In the genomic region with DNA sequence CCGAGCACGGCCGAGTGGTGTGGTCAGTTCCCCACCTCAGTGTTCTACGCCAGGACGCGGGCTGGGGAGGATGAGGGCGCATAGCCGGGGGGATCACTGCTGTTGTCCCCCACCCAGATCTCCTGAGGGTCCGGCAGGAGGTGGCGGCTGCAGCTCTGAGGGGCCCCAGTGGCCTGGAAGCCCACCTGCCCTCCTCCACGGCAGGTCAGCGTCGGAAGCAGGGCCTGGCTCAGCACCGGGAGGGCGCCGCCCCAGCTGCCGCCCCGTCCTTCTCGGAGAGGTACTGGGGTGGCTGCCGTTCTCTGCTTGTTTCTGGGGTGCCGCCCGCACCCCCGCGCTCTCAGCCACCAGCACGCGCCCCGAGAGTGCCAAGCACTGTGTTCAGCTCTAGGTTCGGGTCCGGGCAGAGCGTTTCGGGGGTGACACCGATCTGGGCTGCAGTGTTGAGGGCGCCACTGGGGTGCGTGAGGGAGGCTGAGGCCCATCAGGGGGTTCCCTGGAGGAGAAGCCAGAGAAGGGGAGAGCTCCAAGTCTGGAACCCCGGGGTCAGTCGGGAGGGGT, we compare ENCODE assay signal across 9 cellular contexts. TPM values are rescaled to one million over a fixed set of nuclear protein-coding genes. Genes with fewer than 3 reads are reported as not detected.
DNase-seq lines count a peak whose midpoint lies in the region; ATAC-seq, FAIRE-seq and TF ChIP-seq lines count a peak whose summit lies in the region.
"Had no signal": no experiment of that assay in that cellular context is flagged by ENCODE, and none has a peak within 500 bp of the region (broad histone marks: within the 10 kb centered on the region; RNA-seq: fewer than 3 reads in every experiment).

No MANE protein-coding gene starts in this region.

- H3K27me3 Mint-ChIP-seq in activated T-helper 1 cell treated with anti-CD3 and anti-CD28 coated beads, Interleukin-12 subunit alpha, Interleukin-12 subunit beta, Interleukin-2, Interleukin-4 antibody, amounts not matched to agents 30 ng/mL and 10 ng/mL and 1 ng/mL, durations not matched to agents 14 hours and 24 hours and 36 hours (ENCODE audit: insufficient read depth): peaks cover 30% of the 10 kb centered on the region

- H3K4me1 ChIP-seq in keratinocyte (ENCODE audit: control insufficient read depth, extremely low read depth, insufficient read depth, low read length) (peaks cover 11% of the 10 kb centered on the region), thoracic aorta (ENCODE audit: control insufficient read depth in 1 of 2, low read depth in 2 of 2) (peaks cover 22 to 34% of the 10 kb centered on the region in 2 donors)

- peak; percentile 65 for DNase-seq in activated CD8-positive, alpha-beta memory T cell treated with anti-CD3 and anti-CD28 coated beads, Interleukin-2, amount 50 U/mL, for 48 hours
- DNase-seq in activated CD8-positive, alpha-beta memory T cell treated with anti-CD3 and anti-CD28 coated beads for 24 hours: no peak
- no peak for DNase-seq in activated T-helper 1 cell treated with anti-CD3 and anti-CD28 coated beads, Interleukin-12 subunit alpha, Interleukin-12 subunit beta, Interleukin-2, Interleukin-4 antibody, amounts not matched to agents 30 ng/mL and 10 ng/mL and 1 ng/mL, durations not matched to agents 14 hours and 24 hours and 36 hours (ENCODE audit: low spot score)
- no peak for DNase-seq in keratinocyte (ENCODE audit: low read depth, low spot score)
- no peak for DNase-seq in thoracic aorta (ENCODE audit: low spot score)
- DNase-seq in islet precursor cell: no peak
- DNase-seq in head of caudate nucleus: no peak

- peaks cover 12% of the 10 kb centered on the region for H3K36me3 Mint-ChIP-seq in activated T-helper 1 cell treated with anti-CD3 and anti-CD28 coated beads, Interleukin-12 subunit alpha, Interleukin-12 subunit beta, Interleukin-2, Interleukin-4 antibody, amounts not matched to agents 30 ng/mL and 10 ng/mL and 1 ng/mL, durations not matched to agents 14 hours and 24 hours and 36 hours (ENCODE audit: low read depth)

- H3K9me1 ChIP-seq in keratinocyte (ENCODE audit: control insufficient read depth, extremely low read depth, insufficient read depth, low read length): no peaks in the 10 kb centered on the region

- peak overlapping the region; percentile 62 for H3K4me3 Mint-ChIP-seq in activated T-helper 1 cell treated with anti-CD3 and anti-CD28 coated beads, Interleukin-12 subunit alpha, Interleukin-12 subunit beta, Interleukin-2, Interleukin-4 antibody, amounts not matched to agents 30 ng/mL and 10 ng/mL and 1 ng/mL, durations not matched to agents 14 hours and 24 hours and 36 hours

- H3K4me3 ChIP-seq in keratinocyte (ENCODE audit: control insufficient read depth in 2 of 3, extremely low read depth in 1 of 3, insufficient read depth in 2 of 3, low read depth in 1 of 3, low read length in 3 of 3): peak overlapping the region in 2 of 3 experiments; percentile 32 to 64
- peak overlapping the region; percentile 66 for H3K4me3 ChIP-seq in thoracic aorta

- dilution Hi-C loops in keratinocyte (cut with MboI; ENCODE audit: extremely low pct_ligation_motif_present, low sequenced_read_pairs): no loop called here

- no peak overlapping the region for H2AFZ ChIP-seq in keratinocyte (ENCODE audit: control insufficient read depth, low read length)

- no peak overlapping the region for H3K27ac Mint-ChIP-seq in activated T-helper 1 cell treated with anti-CD3 and anti-CD28 coated beads, Interleukin-12 subunit alpha, Interleukin-12 subunit beta, Interleukin-2, Interleukin-4 antibody, amounts not matched to agents 30 ng/mL and 10 ng/mL and 1 ng/mL, durations not matched to agents 14 hours and 24 hours and 36 hours

- H4K20me1 ChIP-seq in keratinocyte (ENCODE audit: control insufficient read depth, extremely low read depth, insufficient read depth, low read length): no peaks in the 10 kb centered on the region

- H3K4me1 Mint-ChIP-seq in activated T-helper 1 cell treated with anti-CD3 and anti-CD28 coated beads, Interleukin-12 subunit alpha, Interleukin-12 subunit beta, Interleukin-2, Interleukin-4 antibody, amounts not matched to agents 30 ng/mL and 10 ng/mL and 1 ng/mL, durations not matched to agents 14 hours and 24 hours and 36 hours (ENCODE audit: low read depth): peaks cover 4% of the 10 kb centered on the region

- no peaks in the 10 kb centered on the region for H3K9me3 Mint-ChIP-seq in activated T-helper 1 cell treated with anti-CD3 and anti-CD28 coated beads, Interleukin-12 subunit alpha, Interleukin-12 subunit beta, Interleukin-2, Interleukin-4 antibody, amounts not matched to agents 30 ng/mL and 10 ng/mL and 1 ng/mL, durations not matched to agents 14 hours and 24 hours and 36 hours

- peak overlapping the region; percentile 4 for H3K9ac ChIP-seq in keratinocyte (ENCODE audit: control insufficient read depth, extremely low read depth, insufficient read depth, low read length)

- TF ChIP-seq CTCF in keratinocyte (optimal IDR thresholded peaks at IDR 0.05 in 1 of 3, IDR thresholded peaks at IDR 0.05 in 1 of 3, conservative IDR thresholded peaks at IDR 0.05 in 1 of 3; ENCODE audit: extremely low read depth in 1 of 3, insufficient read depth in 2 of 3, low read length in 3 of 3) (no peak), thoracic aorta (IDR thresholded peaks at IDR 0.05) (no peak)

- FAIRE-seq in keratinocyte (lab: Jason Lieb, UNC): no peak

- peak overlapping the region; percentile 69 for H3K4me2 ChIP-seq in keratinocyte (ENCODE audit: control insufficient read depth, extremely low read depth, insufficient read depth, low read depth, low read length)

- peaks cover 62% of the 10 kb centered on the region for H3K27me3 ChIP-seq in keratinocyte (ENCODE audit: control insufficient read depth, extremely low read depth, insufficient read depth, low read length)
- H3K27me3 ChIP-seq in thoracic aorta (replicated peaks; ENCODE audit: insufficient read depth): peaks cover 6% of the 10 kb centered on the region

- H3K27ac ChIP-seq in keratinocyte (ENCODE audit: control insufficient read depth, insufficient read depth, low read length) (no peak overlapping the region), thoracic aorta (peak overlapping the region in 1 of 2 donors; percentile 36)

- H3K9me3 ChIP-seq in keratinocyte (ENCODE audit: control insufficient read depth, low read depth, low read length): no peaks in the 10 kb centered on the region
- H3K9me3 ChIP-seq in thoracic aorta: no peaks in the 10 kb centered on the region

- intact Hi-C loops in activated T-helper 1 cell treated with anti-CD3 and anti-CD28 coated beads, Interleukin-12 subunit alpha, Interleukin-12 subunit beta, Interleukin-2, Interleukin-4 antibody, amounts not matched to agents 30 ng/mL and 10 ng/mL and 1 ng/mL, durations not matched to agents 14 hours and 24 hours and 36 hours (cut with micrococcal nuclease): loop anchor here (2.0 kb wide), 2 partner anchors 18 to 36 kb away; a partner anchor contains a TSS
- intact Hi-C loops in head of caudate nucleus (cut with DNase I): no loop called here

- no peaks in the 10 kb centered on the region for H3K79me2 ChIP-seq in keratinocyte (ENCODE audit: control insufficient read depth, insufficient read depth, low read length)

- peaks cover 6 to 7% of the 10 kb centered on the region in 2 experiments for H3K36me3 ChIP-seq in keratinocyte (ENCODE audit: control insufficient read depth in 2 of 2, extremely low read depth in 1 of 2, insufficient read depth in 2 of 2, low read length in 2 of 2)
- H3K36me3 ChIP-seq in thoracic aorta: peaks cover 6% of the 10 kb centered on the region

- ATAC-seq in thoracic aorta (ENCODE audit: insufficient number of reproducible peaks, low FRiP score, low read depth) (no peak), HG02870 (IDR thresholded peaks at IDR 0.05; ENCODE audit: unreplicated experiment) (no peak)

RNA-seq across cellular contexts. Expression of a gene that starts 17.4 kb away (rescaled TPM):
- total RNA-seq in activated T-helper 1 cell treated with anti-CD3 and anti-CD28 coated beads, Interleukin-12 subunit alpha, Interleukin-12 subunit beta, Interleukin-2, Interleukin-4 antibody, amounts not matched to agents 30 ng/mL and 10 ng/mL and 1 ng/mL, durations not matched to agents 14 hours and 24 hours and 36 hours: not detected in 2 replicates
- 0.03 TPM in 1 of 3 replicates, not detected in the others for polyA plus RNA-seq in keratinocyte
- not detected for polyA plus RNA-seq in keratinocyte (2011; ENCODE audit: low read depth)
- polyA plus RNA-seq in keratinocyte (2011; cell fraction: cytosol; rRNA removed): 0.05 TPM in 1 of 2 replicates, not detected in the other
- polyA plus RNA-seq in keratinocyte (2011; cell fraction: nucleus; rRNA removed): 0.08 TPM in 1 of 2 replicates, not detected in the other
- polyA plus RNA-seq in keratinocyte (2012; ENCODE audit: low replicate concordance): 0.20 TPM in 1 of 2 replicates, not detected in the other
- polyA minus RNA-seq in keratinocyte: not detected in 3 replicates
- polyA minus RNA-seq in keratinocyte (2011; cell fraction: cytosol; rRNA and poly(A)+ RNA removed): 8.2 TPM
- 0.39 and 0.95 TPM in 2 replicates for polyA minus RNA-seq in keratinocyte (2011; cell fraction: nucleus; rRNA and poly(A)+ RNA removed)
- total RNA-seq in thoracic aorta: 10 to 100 TPM; 10.2 to 18.8 TPM
- total RNA-seq: lung microvascular endothelial cell had no signal

RNA-seq across cellular contexts. Expression of a gene that starts 17.9 kb away (rescaled TPM):
- 180 TPM in 2 replicates for total RNA-seq in activated T-helper 1 cell treated with anti-CD3 and anti-CD28 coated beads, Interleukin-12 subunit alpha, Interleukin-12 subunit beta, Interleukin-2, Interleukin-4 antibody, amounts not matched to agents 30 ng/mL and 10 ng/mL and 1 ng/mL, durations not matched to agents 14 hours and 24 hours and 36 hours
- polyA plus RNA-seq in keratinocyte: 51.0 to 74.0 TPM (median 51.8 TPM) in 3 replicates
- 67.1 TPM for polyA plus RNA-seq in keratinocyte (2011; ENCODE audit: low read depth)
- polyA plus RNA-seq in keratinocyte (2011; cell fraction: cytosol; rRNA removed): 36.0 and 57.5 TPM in 2 replicates
- 85.1 and 88.1 TPM in 2 replicates for polyA plus RNA-seq in keratinocyte (2011; cell fraction: nucleus; rRNA removed)
- 43.6 and 94.6 TPM in 2 replicates for polyA plus RNA-seq in keratinocyte (2012; ENCODE audit: low replicate concordance)
- 74.9 to 110 TPM (median 79.2 TPM) in 3 replicates for polyA minus RNA-seq in keratinocyte
- 114 TPM for polyA minus RNA-seq in keratinocyte (2011; cell fraction: cytosol; rRNA and poly(A)+ RNA removed)
- 55.0 and 58.8 TPM in 2 replicates for polyA minus RNA-seq in keratinocyte (2011; cell fraction: nucleus; rRNA and poly(A)+ RNA removed)
- 10 to 100 TPM; 33.8 to 47.2 TPM for total RNA-seq in thoracic aorta

RNA-seq across cellular contexts. Expression of a gene that starts 19.3 kb away (rescaled TPM):
- 47.3 and 49.7 TPM in 2 replicates for total RNA-seq in activated T-helper 1 cell treated with anti-CD3 and anti-CD28 coated beads, Interleukin-12 subunit alpha, Interleukin-12 subunit beta, Interleukin-2, Interleukin-4 antibody, amounts not matched to agents 30 ng/mL and 10 ng/mL and 1 ng/mL, durations not matched to agents 14 hours and 24 hours and 36 hours
- 6.5 to 17.8 TPM (median 8.5 TPM) in 3 replicates for polyA plus RNA-seq in keratinocyte
- 2.2 TPM for polyA plus RNA-seq in keratinocyte (2011; ENCODE audit: low read depth)
- 1.7 and 3.4 TPM in 2 replicates for polyA plus RNA-seq in keratinocyte (2011; cell fraction: cytosol; rRNA removed)
- 61.4 and 81.3 TPM in 2 replicates for polyA plus RNA-seq in keratinocyte (2011; cell fraction: nucleus; rRNA removed)
- 7.6 TPM in 2 replicates for polyA plus RNA-seq in keratinocyte (2012; ENCODE audit: low replicate concordance)
- polyA minus RNA-seq in keratinocyte: 3.6 to 4.8 TPM (median 4.2 TPM) in 3 replicates
- polyA minus RNA-seq in keratinocyte (2011; cell fraction: cytosol; rRNA and poly(A)+ RNA removed): 3.3 TPM
- polyA minus RNA-seq in keratinocyte (2011; cell fraction: nucleus; rRNA and poly(A)+ RNA removed): 12.2 and 13.9 TPM in 2 replicates
- total RNA-seq in thoracic aorta: 10 to 100 TPM in 1 of 2 donors, 1 to 10 TPM in 1; 4.2 to 15.3 TPM

RNA-seq across cellular contexts. Expression of a gene that starts 25.2 kb away (rescaled TPM):
- 1.7 and 1.8 TPM in 2 replicates for total RNA-seq in activated T-helper 1 cell treated with anti-CD3 and anti-CD28 coated beads, Interleukin-12 subunit alpha, Interleukin-12 subunit beta, Interleukin-2, Interleukin-4 antibody, amounts not matched to agents 30 ng/mL and 10 ng/mL and 1 ng/mL, durations not matched to agents 14 hours and 24 hours and 36 hours
- polyA plus RNA-seq in keratinocyte: 2.5 to 4.9 TPM (median 3.8 TPM) in 3 replicates
- 4.0 TPM for polyA plus RNA-seq in keratinocyte (2011; ENCODE audit: low read depth)
- polyA plus RNA-seq in keratinocyte (2011; cell fraction: cytosol; rRNA removed): 1.4 and 4.6 TPM in 2 replicates
- 14.0 and 25.9 TPM in 2 replicates for polyA plus RNA-seq in keratinocyte (2011; cell fraction: nucleus; rRNA removed)
- 10.0 and 12.7 TPM in 2 replicates for polyA plus RNA-seq in keratinocyte (2012; ENCODE audit: low replicate concordance)
- polyA minus RNA-seq in keratinocyte: 2.1 to 7.9 TPM (median 2.2 TPM) in 3 replicates
- 5.8 TPM for polyA minus RNA-seq in keratinocyte (2011; cell fraction: cytosol; rRNA and poly(A)+ RNA removed)
- 9.8 and 12.5 TPM in 2 replicates for polyA minus RNA-seq in keratinocyte (2011; cell fraction: nucleus; rRNA and poly(A)+ RNA removed)
- total RNA-seq in thoracic aorta: under 1 TPM in 1 of 2 donors, not detected in 1; 0.27 TPM

RNA-seq across cellular contexts. Expression of a gene that starts 40.8 kb away (rescaled TPM):
- not detected in 2 replicates for total RNA-seq in activated T-helper 1 cell treated with anti-CD3 and anti-CD28 coated beads, Interleukin-12 subunit alpha, Interleukin-12 subunit beta, Interleukin-2, Interleukin-4 antibody, amounts not matched to agents 30 ng/mL and 10 ng/mL and 1 ng/mL, durations not matched to agents 14 hours and 24 hours and 36 hours
- not detected in 3 replicates for polyA plus RNA-seq in keratinocyte
- not detected for polyA plus RNA-seq in keratinocyte (2011; ENCODE audit: low read depth)
- not detected in 2 replicates for polyA plus RNA-seq in keratinocyte (2011; cell fraction: cytosol; rRNA removed)
- polyA plus RNA-seq in keratinocyte (2011; cell fraction: nucleus; rRNA removed): not detected in 2 replicates
- polyA plus RNA-seq in keratinocyte (2012; ENCODE audit: low replicate concordance): 6.3 and 8.5 TPM in 2 replicates
- polyA minus RNA-seq in keratinocyte: not detected in 3 replicates
- polyA minus RNA-seq in keratinocyte (2011; cell fraction: cytosol; rRNA and poly(A)+ RNA removed): not detected
- polyA minus RNA-seq in keratinocyte (2011; cell fraction: nucleus; rRNA and poly(A)+ RNA removed): not detected in 2 replicates
- total RNA-seq in thoracic aorta: under 1 TPM; 0.54 to 0.99 TPM
- total RNA-seq: lung microvascular endothelial cell had no signal

Comparison
In these comparisons a context has a peak if more than half of its experiments do, and no peak if none do; other contexts are left out.
1. RNA of a gene that starts 17.4 kb away (total RNA-seq): 10.2 to 18.8 TPM in thoracic aorta; not detected in activated T-helper 1 cell treated with anti-CD3 and anti-CD28 coated beads, Interleukin-12 subunit alpha, Interleukin-12 subunit beta, Interleukin-2, Interleukin-4 antibody, amounts not matched to agents 30 ng/mL and 10 ng/mL and 1 ng/mL, durations not matched to agents 14 hours and 24 hours and 36 hours; every median in the first group is over 10 times any median in the second.